In genomic region chr5:10441083-10441991, GRCh38 we compare ENCODE assay signal across 8 cellular contexts.
DNase-seq lines count a peak whose midpoint lies in the region; ATAC-seq, FAIRE-seq and TF ChIP-seq lines count a peak whose summit lies in the region.

Gene ROPN1L, plus strand, starts transcription at chr5:10441879. Its CDS starts 289 bp downstream, at chr5:10442168.

- FAIRE-seq in GM18507 (lab: Jason Lieb, UNC): peak; percentile 72

- no peak for TF ChIP-seq CTCF in retinal pigment epithelial cell (conservative IDR thresholded peaks at IDR 0.05; ENCODE audit: low read depth, low read length)

- DNase-seq in GM18507 (ENCODE audit: extremely low spot score, insufficient read length, low read depth) (peak; percentile 93), NCI-H1930 (lab: John Stamatoyannopoulos, UW) (peak; percentile 78 to 91), T1000 (lab: John Stamatoyannopoulos, UW) (peak; percentile 63), astrocyte of the hippocampus (ENCODE audit: low read depth, low spot score) (peak; percentile 96), hippocampal formation (lab: John Stamatoyannopoulos, UW) (peak; percentile 78 to 82), retinal pigment epithelial cell (ENCODE audit: low read depth) (peak; percentile 36), RKO (ENCODE audit: low spot score) (no peak)

- peak within 1 kb of the TSS; percentile 67 for H3K4me3 ChIP-seq in retinal pigment epithelial cell (ENCODE audit: low read length)

- ATAC-seq in HG02938 (IDR thresholded peaks at IDR 0.05; ENCODE audit: unreplicated experiment): peak; percentile 88
